Comparison of ENCODE assay signal across 31 cellular contexts in the genomic region with DNA sequence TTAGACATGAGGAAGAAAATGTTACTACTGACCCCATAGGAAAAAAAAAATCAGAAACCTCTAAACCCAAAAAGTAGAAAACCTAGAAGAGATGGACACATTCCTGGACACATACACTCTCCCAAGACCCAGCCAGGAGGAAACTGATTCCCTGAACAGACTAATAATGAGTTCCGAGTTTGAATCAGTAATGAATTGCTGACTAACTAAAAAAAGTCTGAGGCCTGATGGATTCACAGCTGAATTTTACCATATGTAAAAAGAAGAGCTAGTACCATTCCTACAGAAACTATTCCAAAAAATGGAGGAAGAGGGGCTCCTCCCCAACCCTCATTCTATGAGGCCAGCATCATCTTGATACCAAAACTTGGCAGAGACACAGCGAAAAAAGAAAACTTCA.
"Had no signal": no experiment of that assay in that cellular context is flagged by ENCODE, and none has a peak within 500 bp of the region (broad histone marks: within the 10 kb centered on the region; RNA-seq: fewer than 3 reads in every experiment).

No MANE protein-coding gene starts in this region.

- H3K4me1 ChIP-seq: pancreas, psoas muscle, spleen, suprapubic skin, testis, tibial artery, transverse colon, upper lobe of right lung, uterus had no signal

- H3K4me3 ChIP-seq: pancreas, psoas muscle, skin epidermis, smooth muscle cell, spleen, suprapubic skin, testis, tibial artery, transverse colon, upper lobe of right lung, uterus had no signal

- H3K27me3 ChIP-seq: neutrophil, pancreas, spleen, suprapubic skin, testis, tibial artery, transverse colon, upper lobe of right lung, uterus had no signal

- H3K4me2 ChIP-seq: smooth muscle cell had no signal

- H3K27ac ChIP-seq: neutrophil, pancreas, psoas muscle, skin epidermis, spleen, suprapubic skin, testis, tibial artery, transverse colon, upper lobe of right lung, uterus had no signal

- FAIRE-seq: pancreas had no signal

- H3K36me3 ChIP-seq: neutrophil, pancreas, uterus had no signal

- H3K9me3 ChIP-seq: neutrophil, pancreas, psoas muscle, suprapubic skin, testis, tibial artery, transverse colon, upper lobe of right lung, uterus had no signal

- H3K4me1 Mint-ChIP-seq: neural crest cell; stimulated activated naive CD8-positive, alpha-beta T cell treated with anti-CD3 and anti-CD28 coated beads, Interleukin-15, amount 100 ng/mL, for 72 hours had no signal

- H3K4me3 Mint-ChIP-seq: naive thymus-derived CD8-positive, alpha-beta T cell; natural killer cell treated with Interleukin-12 subunit alpha and Interleukin-12 subunit beta and Interleukin-15 and Interleukin-18, amount 100 ng/mL, for 72 hours; nephron progenitor cell; neural crest cell; stimulated activated memory B cell treated with anti-CD40 and anti-IgM and Interleukin-4, amounts not matched to agents 10 μg/mL and 1 μg/mL and 100 μg/mL, for 72 hours; stimulated activated naive CD8-positive, alpha-beta T cell treated with anti-CD3 and anti-CD28 coated beads, Interleukin-15, amount 100 ng/mL, for 72 hours; type B pancreatic cell had no signal

- ATAC-seq: naive thymus-derived CD8-positive, alpha-beta T cell; natural killer cell treated with Interleukin-12 subunit alpha and Interleukin-12 subunit beta and Interleukin-15 and Interleukin-18, amount 100 ng/mL, for 72 hours; pancreas; psoas muscle; right cardiac atrium; sciatic nerve; stimulated activated memory B cell treated with anti-CD40 and anti-IgM and Interleukin-4, amounts not matched to agents 10 μg/mL and 1 μg/mL and 100 μg/mL, for 72 hours; stimulated activated naive CD8-positive, alpha-beta T cell treated with anti-CD3 and anti-CD28 coated beads, Interleukin-15, amount 100 ng/mL, for 72 hours; stimulated activated naive CD8-positive, alpha-beta T cell treated with anti-CD3 and anti-CD28 coated beads, Interleukin-15, Interleukin-2, amounts not matched to agents 100 U/mL and 50 U/mL, for 24 hours; upper lobe of right lung had no signal

- H3K27ac Mint-ChIP-seq: naive B cell; naive thymus-derived CD8-positive, alpha-beta T cell; natural killer cell treated with Interleukin-12 subunit alpha and Interleukin-12 subunit beta and Interleukin-15 and Interleukin-18, amount 100 ng/mL, for 72 hours; nephron progenitor cell; progenitor cell of endocrine pancreas; stimulated activated memory B cell treated with anti-CD40 and anti-IgM and Interleukin-4, amounts not matched to agents 10 μg/mL and 1 μg/mL and 100 μg/mL, for 72 hours; stimulated activated naive CD8-positive, alpha-beta T cell treated with anti-CD3 and anti-CD28 coated beads, Interleukin-15, amount 100 ng/mL, for 72 hours; type B pancreatic cell had no signal

- DNase-seq: naive B cell; naive thymus-derived CD8-positive, alpha-beta T cell; nephron progenitor cell; nucleus accumbens; pancreas; psoas muscle; right cardiac atrium; spleen; stimulated activated CD4-positive, alpha-beta T cell treated with anti-CD3 and anti-CD28 coated beads, Interleukin-12 subunit alpha, Interleukin-12 subunit beta, amount 100 ng/mL, for 4 hours; stimulated activated CD4-positive, alpha-beta T cell treated with anti-CD3 and anti-CD28 coated beads, Interleukin-1b, Interleukin-23, amount 100 ng/mL, for 48 hours; stimulated activated CD4-positive, alpha-beta T cell treated with anti-CD3 and anti-CD28 coated beads, Interleukin-4, amount 100 ng/mL, for 1 hour; stimulated activated CD4-positive, alpha-beta T cell treated with anti-CD3 and anti-CD28 coated beads, Interleukin-4, amount 100 ng/mL, for 4 hours; stimulated activated naive CD4-positive, alpha-beta T cell; stimulated activated naive CD8-positive, alpha-beta T cell treated with anti-CD3 and anti-CD28 coated beads, Interleukin-15, amount 100 ng/mL, for 72 hours; stimulated activated naive CD8-positive, alpha-beta T cell treated with anti-CD3 and anti-CD28 coated beads, Interleukin-15, Interleukin-2, amounts not matched to agents 100 U/mL and 50 U/mL, for 24 hours; substantia nigra; testis; tibial artery; transverse colon; upper lobe of right lung; uterus had no signal
